ENCODE assay signal across 8 cellular contexts in genomic region chr10:96043157-96043894, GRCh38. TPM values are rescaled to one million over a fixed set of nuclear protein-coding genes. Genes with fewer than 3 reads are reported as not detected.
DNase-seq lines count a peak whose midpoint lies in the region; ATAC-seq and TF ChIP-seq lines count a peak whose summit lies in the region.

TSS of gene CCNJ (plus strand) at chr10:96043583. CDS start at chr10:96044394, 811 bp downstream.

- peaks cover 40% of the 10 kb centered on the region for H3K4me1 Mint-ChIP-seq in activated CD4-positive, alpha-beta T cell treated with anti-CD3 and anti-CD28 coated beads for 36 hours

- intact Hi-C loops in activated CD4-positive, alpha-beta T cell treated with anti-CD3 and anti-CD28 coated beads for 36 hours (cut with DNase I, micrococcal nuclease) = loop anchor here (1.0 to 5.0 kb wide), 6 partner anchors 47 to 789 kb away; partner anchors contain the start of genes ZNF518A (in 2 of the 2), CC2D2B (in 1 of the 2), LCOR (in 1 of the 2) and TM9SF3 (in 1 of the 2)
- intact Hi-C loops in colonic mucosa (cut with DNase I) (no loop called here), left colon (cut with DNase I, micrococcal nuclease) (no loop called here)

- H3K9me3 Mint-ChIP-seq in activated CD4-positive, alpha-beta T cell treated with anti-CD3 and anti-CD28 coated beads for 36 hours (ENCODE audit: low read depth) = no peaks in the 10 kb centered on the region

- peak within 1 kb of the TSS; percentile 79 for H3K27ac Mint-ChIP-seq in activated CD4-positive, alpha-beta T cell treated with anti-CD3 and anti-CD28 coated beads for 36 hours

- peak within 1 kb of the TSS; percentile 70 to 96 for H3K9ac ChIP-seq in colonic mucosa (ENCODE audit: low read depth in 2 of 2, low read length in 2 of 2)

- DNase-seq in AG10803 (ENCODE audit: low read depth) (peak; percentile 88), NCI-H446 treated with DMSO at 0.1 percent for 48 hours (lab: John Stamatoyannopoulos, UW) (peak; percentile 31), colonic mucosa (peak; percentile 88), left colon (peak; percentile 87 to 92)
- DNase-seq in activated CD4-positive, alpha-beta T cell treated with anti-CD3 and anti-CD28 coated beads for 36 hours = peak; percentile 90
- peak; percentile 53 to 76 (median 66) for DNase-seq in stimulated activated CD4-positive, alpha-beta T cell treated with anti-CD3 and anti-CD28 coated beads, Interleukin-1b, Interleukin-23, amount 100 ng/mL, for 24 hours (ENCODE audit: low read depth in 4 of 4, low spot score in 1 of 4)

- TF ChIP-seq POLR2A in GM18951 (IDR thresholded peaks at IDR 0.05; ENCODE audit: extremely low read depth, insufficient read depth, insufficient read length) = peak; percentile 85

- peak within 1 kb of the TSS; percentile 80 for H3K4me3 ChIP-seq in AG10803 (ENCODE audit: low read length)
- H3K4me3 ChIP-seq in colonic mucosa = peak within 1 kb of the TSS; percentile 49

- no peaks in the 10 kb centered on the region for H3K27me3 ChIP-seq in colonic mucosa

- CTCF ChIA-PET in activated CD4-positive, alpha-beta T cell treated with anti-CD3 and anti-CD28 coated beads for 36 hours (lab: Charles Lee) = interaction anchor here (0.6 to 2.1 kb wide), 2 partner anchors 350 to 673 kb away, joined by 3 to 5 read pairs; partner anchors contain the start of gene TCTN3

- no peaks in the 10 kb centered on the region for H3K4me1 ChIP-seq in colonic mucosa

- H3K36me3 ChIP-seq in colonic mucosa = no peaks in the 10 kb centered on the region

- TF ChIP-seq CTCF in AG10803 (conservative IDR thresholded peaks at IDR 0.05; ENCODE audit: low read length) = no peak; the same call in 1 of the 2 replicates
- TF ChIP-seq CTCF in colonic mucosa (IDR thresholded peaks at IDR 0.05) = no peak

- no peaks in the 10 kb centered on the region for H3K27me3 Mint-ChIP-seq in activated CD4-positive, alpha-beta T cell treated with anti-CD3 and anti-CD28 coated beads for 36 hours

- no peaks in the 10 kb centered on the region for H3K9me3 ChIP-seq in colonic mucosa

- peak within 1 kb of the TSS; percentile 93 for H3K4me3 Mint-ChIP-seq in activated CD4-positive, alpha-beta T cell treated with anti-CD3 and anti-CD28 coated beads for 36 hours

- ATAC-seq in HG03159 (IDR thresholded peaks at IDR 0.05; ENCODE audit: unreplicated experiment) = peak; percentile 84
- peak; percentile 93 for ATAC-seq in activated CD4-positive, alpha-beta T cell treated with anti-CD3 and anti-CD28 coated beads for 36 hours
- ATAC-seq in left colon = peak; percentile 89

- H3K27ac ChIP-seq in colonic mucosa = peak within 1 kb of the TSS; percentile 75

- POLR2A ChIA-PET in activated CD4-positive, alpha-beta T cell treated with anti-CD3 and anti-CD28 coated beads for 36 hours (lab: Charles Lee) = interaction anchor here (1.6 kb wide), 1 partner anchor 87 kb away, joined by 6 read pairs; the partner anchor contains the start of gene ZNF518A

- H3K36me3 Mint-ChIP-seq in activated CD4-positive, alpha-beta T cell treated with anti-CD3 and anti-CD28 coated beads for 36 hours (ENCODE audit: low read depth) = peaks cover 27% of the 10 kb centered on the region

- in situ Hi-C loops in GM18951 (cut with MboI; ENCODE audit: low sequenced_read_pairs, unreplicated experiment) = loop anchor here (25.0 kb wide), 1 partner anchor 269 kb away; the partner anchor contains the start of gene DNTT

RNA-seq across cellular contexts. Expression of gene CCNJ, which starts in this region (rescaled TPM):
- 1 to 10 TPM; 4.4 to 4.5 TPM for total RNA-seq in activated CD4-positive, alpha-beta T cell treated with anti-CD3 and anti-CD28 coated beads for 36 hours
- total RNA-seq in colonic mucosa (1 to 10 TPM; 5.0 to 8.9 TPM), left colon (1 to 10 TPM; 5.9 to 6.4 TPM)

Comparison
In these comparisons a context has a peak if more than half of its experiments do, and no peak if none do; other contexts are left out.
1. Peak in every context shown above with its lines: DNase-seq, ATAC-seq, H3K4me3 ChIP-seq and H3K27ac ChIP-seq.
2. DNase-seq: peak in every context shown above with its lines; median percentile 90 in activated CD4-positive, alpha-beta T cell treated with anti-CD3 and anti-CD28 coated beads for 36 hours; 90 in left colon; 88 in AG10803; 88 in colonic mucosa; 66 in stimulated activated CD4-positive, alpha-beta T cell treated with anti-CD3 and anti-CD28 coated beads, Interleukin-1b, Interleukin-23, amount 100 ng/mL, for 24 hours; 31 in NCI-H446 treated with DMSO at 0.1 percent for 48 hours.
3. intact Hi-C loops: an anchor here in activated CD4-positive, alpha-beta T cell treated with anti-CD3 and anti-CD28 coated beads for 36 hours (1.0 to 5.0 kb wide); none called in colonic mucosa and left colon.